In the genomic region with DNA sequence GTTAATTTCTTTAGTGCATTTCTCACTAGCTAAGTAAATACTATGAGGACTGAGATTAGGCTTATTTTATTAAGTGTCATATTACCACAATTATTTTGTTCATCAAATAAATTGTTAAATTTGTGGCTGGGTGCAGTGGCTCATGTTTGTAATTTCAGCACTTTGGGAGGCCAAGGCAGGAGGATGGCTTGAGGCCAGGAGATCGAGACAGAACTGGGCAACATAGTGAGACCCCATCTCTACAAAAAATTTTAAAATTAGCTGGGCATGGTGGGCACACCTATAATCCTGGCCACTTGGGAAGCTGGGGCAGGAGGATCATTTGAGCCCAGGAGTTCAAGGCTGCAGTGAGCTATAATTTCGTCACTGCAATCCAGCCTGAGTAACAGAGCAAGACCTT, we compare ENCODE assay signal across 16 cellular contexts. TPM values are rescaled to one million over a fixed set of nuclear protein-coding genes. Genes with fewer than 3 reads are reported as not detected.
A peak's percentile ranks its signal among the peaks of the same experiment; 100 is the strongest.
DNase-seq lines count a peak whose midpoint lies in the region; ATAC-seq, FAIRE-seq and TF ChIP-seq lines count a peak whose summit lies in the region.
"Had no signal": no experiment of that assay in that cellular context is flagged by ENCODE, and none has a peak within 500 bp of the region (broad histone marks: within the 10 kb centered on the region; RNA-seq: fewer than 3 reads in every experiment).

No MANE protein-coding gene starts in this region.

- peaks cover 65% of the 10 kb centered on the region for H3K4me1 ChIP-seq in HepG2 (ENCODE audit: insufficient read depth, low read length)
- H3K4me1 ChIP-seq in right lobe of liver = peaks cover 0 to 63% (median 34%) of the 10 kb centered on the region in 4 donors
- peaks cover 0 to 9% of the 10 kb centered on the region in 2 experiments; a peak in 3 of 5 replicates for H3K4me1 ChIP-seq in K562 (replicated peaks in 1 of 2; ENCODE audit: control insufficient read depth in 2 of 2, insufficient read depth in 2 of 2, low read length in 2 of 2)
- no peaks in the 10 kb centered on the region for H3K4me1 ChIP-seq in CD8-positive, alpha-beta T cell (ENCODE audit: insufficient read depth, low read length)

- no peak overlapping the region for H3K4me3 Mint-ChIP-seq in nephron progenitor cell
- no peak overlapping the region for H3K4me3 Mint-ChIP-seq in CD8-positive, alpha-beta T cell
- H3K4me3 Mint-ChIP-seq: IgD-negative memory B cell had no signal

- no peak for TF ChIP-seq CTCF in HepG2 (CRISPR knock-in tag; IDR thresholded peaks at IDR 0.05)
- TF ChIP-seq CTCF in right lobe of liver (IDR thresholded peaks at IDR 0.05) = no peak
- TF ChIP-seq CTCF in K562 (IDR thresholded peaks at IDR 0.05 in 2 of 3, conservative IDR thresholded peaks at IDR 0.05 in 1 of 3; ENCODE audit: insufficient read depth in 2 of 3, low read depth in 1 of 3, low read length in 3 of 3) = no peak
- no peak for TF ChIP-seq CTCF in nephron progenitor cell (IDR thresholded peaks at IDR 0.05)
- no peak for TF ChIP-seq CTCF in CD8-positive, alpha-beta T cell (IDR thresholded peaks at IDR 0.05)

- H3K36me3 ChIP-seq in HepG2 (replicated peaks in 1 of 2; ENCODE audit: control insufficient read depth in 1 of 2, insufficient read depth in 2 of 2, low read length in 2 of 2) (peaks cover 1 to 40% of the 10 kb centered on the region in 2 experiments; a peak in 4 of 5 replicates), right lobe of liver (peaks cover 0 to 43% (median 13%) of the 10 kb centered on the region in 4 donors), K562 (ENCODE audit: control insufficient read depth, insufficient read depth, low read length) (peaks cover 39% of the 10 kb centered on the region; the same call in 2 of the 3 replicates)
- no peaks in the 10 kb centered on the region for H3K36me3 ChIP-seq in CD8-positive, alpha-beta T cell (ENCODE audit: insufficient read depth, low read length)

- H3K4me3 ChIP-seq in HepG2 (replicated peaks in 1 of 3; ENCODE audit: insufficient read depth in 1 of 3, low read depth in 2 of 3, low read length in 3 of 3) (no peak overlapping the region), right lobe of liver (no peak overlapping the region), K562 (no peak overlapping the region)
- no peak overlapping the region for H3K4me3 ChIP-seq in CD8-positive, alpha-beta T cell (ENCODE audit: low read depth, low read length)
- H3K4me3 ChIP-seq: BLaER1 treated with 17β-estradiol and CSF1 and Interleukin-3, amounts not matched to agents 10 nM and 100 nM; HAP-1 had no signal

- H3K79me2 ChIP-seq in HepG2 (ENCODE audit: insufficient read depth, low read length) = peaks cover 84% of the 10 kb centered on the region
- peaks cover 24% of the 10 kb centered on the region; the same call in 2 of the 3 replicates for H3K79me2 ChIP-seq in K562 (ENCODE audit: control insufficient read depth, insufficient read depth, low read length)

- CTCF ChIA-PET in HepG2 (lab: Yijun Ruan, JAX; ENCODE audit: low intra/inter-chr PET ratio, low total read pairs) = no interaction called here
- CTCF ChIA-PET in K562 (lab: Yijun Ruan, JAX; ENCODE audit: low intra/inter-chr PET ratio) = no interaction called here
- CTCF ChIA-PET in CD8-positive, alpha-beta T cell (lab: Charles Lee) = interaction anchor here (1.3 kb wide), 1 partner anchor 9 kb away, joined by 3 read pairs; no protein-coding TSS in a partner anchor

- DNase-seq in HepG2 (ENCODE audit: low spot score) = no peak
- no peak for DNase-seq in right lobe of liver
- no peak for DNase-seq in K562 (ENCODE audit: extremely low read depth in 1 of 4, low spot score in 3 of 4)
- no peak for DNase-seq in nephron progenitor cell
- no peak for DNase-seq in CD8-positive, alpha-beta T cell
- DNase-seq in NCI-H774 (lab: John Stamatoyannopoulos, UW) = no peak
- DNase-seq: ACHN; Calu3; CD4-positive, CD25-positive, alpha-beta regulatory T cell; DMS 273 treated with DMSO at 0.1 percent for 48 hours; GOT3 had no signal

- H2AFZ ChIP-seq in HepG2 (ENCODE audit: low read length) (no peak overlapping the region), K562 (ENCODE audit: low read depth, low read length) (no peak overlapping the region)

- H3K27me3 Mint-ChIP-seq in nephron progenitor cell (ENCODE audit: low read depth, poor library complexity) = no peaks in the 10 kb centered on the region
- no peaks in the 10 kb centered on the region for H3K27me3 Mint-ChIP-seq in CD8-positive, alpha-beta T cell (ENCODE audit: low read depth)
- H3K27me3 Mint-ChIP-seq: CD4-positive, CD25-positive, alpha-beta regulatory T cell; IgD-negative memory B cell had no signal

- TF ChIP-seq EP300 in HepG2 (IDR thresholded peaks at IDR 0.05; ENCODE audit: low read depth in 2 of 2, low read length in 2 of 2) (no peak), HepG2 (CRISPR knock-in tag; IDR thresholded peaks at IDR 0.05; ENCODE audit: borderline replicate concordance) (no peak), K562 (IDR thresholded peaks at IDR 0.05; ENCODE audit: low read length) (no peak)

- no peak for TF ChIP-seq RAD21 in HepG2 (CRISPR knock-in tag; IDR thresholded peaks at IDR 0.05)
- no peak for TF ChIP-seq RAD21 in K562 (CRISPR knock-in tag; conservative IDR thresholded peaks at IDR 0.05 in 1 of 2, IDR thresholded peaks at IDR 0.05 in 1 of 2)

- no peaks in the 10 kb centered on the region for H3K27me3 ChIP-seq in HepG2 (ENCODE audit: control insufficient read depth in 1 of 2, insufficient read depth in 2 of 2, low read length in 2 of 2)
- H3K27me3 ChIP-seq in right lobe of liver = no peaks in the 10 kb centered on the region
- H3K27me3 ChIP-seq in K562 (ENCODE audit: control insufficient read depth in 2 of 2, insufficient read depth in 2 of 2, low read length in 2 of 2) = no peaks in the 10 kb centered on the region
- H3K27me3 ChIP-seq in CD8-positive, alpha-beta T cell (ENCODE audit: insufficient read depth, low read length) = no peaks in the 10 kb centered on the region
- H3K27me3 ChIP-seq: BLaER1 treated with 17β-estradiol and CSF1 and Interleukin-3, amounts not matched to agents 10 nM and 100 nM had no signal

- peaks cover 34% of the 10 kb centered on the region for H3K36me3 Mint-ChIP-seq in nephron progenitor cell (ENCODE audit: low read depth)
- H3K36me3 Mint-ChIP-seq in CD8-positive, alpha-beta T cell = peaks cover 47% of the 10 kb centered on the region

- no peak overlapping the region for H3K9ac ChIP-seq in HepG2 (ENCODE audit: insufficient read depth, low read depth, low read length)
- H3K9ac ChIP-seq in K562 (ENCODE audit: insufficient read depth in 1 of 2, low read depth in 2 of 2, low read length in 2 of 2) = no peak overlapping the region
- H3K9ac ChIP-seq: BLaER1 treated with 17β-estradiol and CSF1 and Interleukin-3, amounts not matched to agents 10 nM and 100 nM had no signal

- H4K20me1 ChIP-seq in HepG2 (ENCODE audit: insufficient read depth, low read length) = peaks cover 33% of the 10 kb centered on the region
- H4K20me1 ChIP-seq in K562 (replicated peaks; ENCODE audit: control insufficient read depth, insufficient read depth, low read length) = peaks cover 19% of the 10 kb centered on the region; the same call in 1 of the 2 replicates

- H3K27ac ChIP-seq in HepG2 (ENCODE audit: extremely low read length, insufficient read depth, low read length) (no peak overlapping the region), right lobe of liver (peak overlapping the region in 1 of 3 donors; percentile 79), K562 (ENCODE audit: extremely low read depth, low read depth, low read length) (no peak overlapping the region)
- no peak overlapping the region for H3K27ac ChIP-seq in CD8-positive, alpha-beta T cell (ENCODE audit: low read depth, low read length)
- H3K27ac ChIP-seq: BLaER1 treated with 17β-estradiol and CSF1 and Interleukin-3, amounts not matched to agents 10 nM and 100 nM had no signal

- BruUV-seq in HepG2 (replicated peaks; lab: Mats Ljungman, UMichigan) = no TSS peak
- BruUV-seq in K562 (replicated peaks; lab: Mats Ljungman, UMichigan) = no TSS peak

- H3K4me2 ChIP-seq in HepG2 (ENCODE audit: low read depth, low read length) = no peak overlapping the region
- H3K4me2 ChIP-seq in K562 (ENCODE audit: insufficient read depth, low read length) = no peak overlapping the region

- intact Hi-C loops in HepG2 (cut with micrococcal nuclease; ENCODE audit: unreplicated experiment) = no loop called here
- intact Hi-C loops in right lobe of liver (cut with DNase I) = no loop called here
- intact Hi-C loops in K562 (cut with micrococcal nuclease) = no loop called here
- intact Hi-C loops in CD8-positive, alpha-beta T cell (cut with DNase I, micrococcal nuclease) = no loop called here

- in situ Hi-C loops in HepG2 (cut with HindIII; ENCODE audit: extremely low pct_ligation_motif_present, low pct_unique_long_range_greater_than_20kb) (no loop called here), K562 (cut with MboI) (no loop called here)

- peaks cover 10% of the 10 kb centered on the region for H3K4me1 Mint-ChIP-seq in nephron progenitor cell
- peaks cover 35% of the 10 kb centered on the region for H3K4me1 Mint-ChIP-seq in CD8-positive, alpha-beta T cell (ENCODE audit: low read depth)

- ATAC-seq in HepG2 (no peak), right lobe of liver (no peak), K562 (no peak), HG03565 (IDR thresholded peaks at IDR 0.05; ENCODE audit: unreplicated experiment) (no peak)
- no peak for ATAC-seq in CD8-positive, alpha-beta T cell

- peak overlapping the region; percentile 92 for H3K27ac Mint-ChIP-seq in nephron progenitor cell
- H3K27ac Mint-ChIP-seq in CD8-positive, alpha-beta T cell = no peak overlapping the region
- H3K27ac Mint-ChIP-seq: IgD-negative memory B cell had no signal

- FAIRE-seq in HepG2 (lab: Jason Lieb, UNC) (no peak), K562 (lab: Jason Lieb, UNC) (no peak)
- FAIRE-seq: GM12891 had no signal

- TF ChIP-seq POLR2A in HepG2 (IDR thresholded peaks at IDR 0.05; ENCODE audit: insufficient read depth in 1 of 2, low read depth in 2 of 2, low read length in 2 of 2) (no peak), right lobe of liver (IDR thresholded peaks at IDR 0.05) (no peak), K562 (conservative IDR thresholded peaks at IDR 0.05) (no peak)

- 75% methylated on average over 2 of the region's 2 CpGs for WGBS in HepG2 (ENCODE audit: low lambda C conversion rate)
- 67% methylated on average over 2 of the region's 2 CpGs for WGBS in right lobe of liver (ENCODE audit: insufficient coverage, low coverage, low lambda C conversion rate, missing lambda C conversion rate)
- WGBS in K562 (ENCODE audit: insufficient coverage, low coverage, missing lambda C conversion rate) = 75% methylated on average over 2 of the region's 2 CpGs

- H3K9me3 ChIP-seq in HepG2 (ENCODE audit: low read length) (no peaks in the 10 kb centered on the region), right lobe of liver (no peaks in the 10 kb centered on the region), K562 (replicated peaks; ENCODE audit: control insufficient read depth, insufficient read depth, low read depth, low read length) (no peaks in the 10 kb centered on the region)
- no peaks in the 10 kb centered on the region for H3K9me3 ChIP-seq in CD8-positive, alpha-beta T cell (ENCODE audit: low read length)
- H3K9me3 ChIP-seq: BLaER1 treated with 17β-estradiol and CSF1 and Interleukin-3, amounts not matched to agents 10 nM and 100 nM; HAP-1 had no signal

- no peaks in the 10 kb centered on the region for H3K9me3 Mint-ChIP-seq in nephron progenitor cell
- H3K9me3 Mint-ChIP-seq in CD8-positive, alpha-beta T cell = no peaks in the 10 kb centered on the region
- H3K9me3 Mint-ChIP-seq: CD4-positive, CD25-positive, alpha-beta regulatory T cell; IgD-negative memory B cell had no signal

- H3K9me1 ChIP-seq in K562 (ENCODE audit: control insufficient read depth, insufficient read depth, low read length) = no peaks in the 10 kb centered on the region

- POLR2A ChIA-PET in HepG2 (lab: Yijun Ruan, JAX) = no interaction called here
- POLR2A ChIA-PET in K562 (lab: Yijun Ruan, JAX) = no interaction called here
- POLR2A ChIA-PET in CD8-positive, alpha-beta T cell (lab: Charles Lee) = no interaction called here

RNA-seq across cellular contexts. Expression of a gene that starts 6.8 kb away (rescaled TPM):
- 51.1 and 78.6 TPM in 2 replicates for total RNA-seq in HepG2 (2016; rRNA removed; fragmentation: Illumina TruSeq; extraction: Trizol)
- 3.7 and 5.0 TPM in 2 replicates for total RNA-seq in HepG2 (2016; cell fraction: cytosol; rRNA removed; fragmentation: Illumina TruSeq; extraction: Trizol; ENCODE audit: low read depth)
- 48.9 and 73.2 TPM in 2 replicates for total RNA-seq in HepG2 (2016; cell fraction: insoluble cytoplasmic fraction; rRNA removed; fragmentation: Illumina TruSeq; extraction: Trizol)
- 14.9 and 16.7 TPM in 2 replicates for total RNA-seq in HepG2 (2016; cell fraction: membrane; rRNA removed; fragmentation: Illumina TruSeq; extraction: Trizol)
- total RNA-seq in HepG2 (2016; cell fraction: nucleus; rRNA removed; fragmentation: Illumina TruSeq; extraction: Trizol) = 63.1 and 69.1 TPM in 2 replicates
- polyA plus RNA-seq in HepG2 (2011; rRNA removed) = 21.6 and 30.0 TPM in 2 replicates
- polyA plus RNA-seq in HepG2 (2011; cell fraction: cytosol; rRNA removed) = 16.7 and 20.5 TPM in 2 replicates
- 34.6 and 53.4 TPM in 2 replicates for polyA plus RNA-seq in HepG2 (2011; cell fraction: nucleus; rRNA removed)
- 19.7 and 29.9 TPM in 2 replicates for polyA plus RNA-seq in HepG2 (2012)
- 2.3 and 2.5 TPM in 2 replicates for polyA plus RNA-seq in HepG2 (2016; cell fraction: cytosol; fragmentation: Illumina TruSeq; extraction: Trizol; ENCODE audit: low read depth)
- 64.1 and 66.0 TPM in 2 replicates for polyA plus RNA-seq in HepG2 (2016; cell fraction: insoluble cytoplasmic fraction; fragmentation: Illumina TruSeq; extraction: Trizol; ENCODE audit: low read depth)
- 5.7 and 8.1 TPM in 2 replicates for polyA plus RNA-seq in HepG2 (2016; cell fraction: membrane; fragmentation: Illumina TruSeq; extraction: Trizol; ENCODE audit: low read depth)
- polyA plus RNA-seq in HepG2 (2016; cell fraction: nucleus; fragmentation: Illumina TruSeq; extraction: Trizol; ENCODE audit: insufficient read depth, low read depth) = 37.6 and 38.9 TPM in 2 replicates
- polyA minus RNA-seq in HepG2 (2011; rRNA and poly(A)+ RNA removed; ENCODE audit: low replicate concordance) = 11.6 and 45.4 TPM in 2 replicates
- polyA minus RNA-seq in HepG2 (2011; cell fraction: cytosol; rRNA and poly(A)+ RNA removed) = 32.8 and 36.6 TPM in 2 replicates
- 99.5 and 125 TPM in 2 replicates for polyA minus RNA-seq in HepG2 (2011; cell fraction: nucleus; rRNA and poly(A)+ RNA removed)
- total RNA-seq in right lobe of liver = 10 to 100 TPM; 52.2 to 80.1 (median 69.2) TPM
- total RNA-seq in K562 (2011; cell fraction: chromatin; rRNA removed; ENCODE audit: low replicate concordance) = 81.0 and 127 TPM in 2 replicates
- total RNA-seq in K562 (2011; cell fraction: nucleolus; rRNA removed) = 24.8 and 40.4 TPM in 2 replicates
- 67.7 and 90.5 TPM in 2 replicates for total RNA-seq in K562 (2011; cell fraction: nucleoplasm; rRNA removed)
- total RNA-seq in K562 (2014; rRNA removed) = 8.1 and 10.4 TPM in 2 replicates
- 15.0 and 16.5 TPM in 2 replicates for total RNA-seq in K562 (2014; rRNA removed; fragmentation: Illumina TruSeq; extraction: Trizol)
- total RNA-seq in K562 (2015; rRNA removed; fragmentation: Illumina TruSeq; extraction: Trizol) = 11.3 and 12.1 TPM in 2 replicates
- 20.0 and 20.1 TPM in 2 replicates for total RNA-seq in K562 (2021)
- polyA plus RNA-seq in K562 (2011; rRNA removed) = 22.5 and 37.3 TPM in 2 replicates
- polyA plus RNA-seq in K562 (2011; cell fraction: cytosol; rRNA removed) = 12.3 and 36.0 TPM in 2 replicates
- polyA plus RNA-seq in K562 (2011; cell fraction: nucleus; rRNA removed) = 44.1 and 66.0 TPM in 2 replicates
- 13.2 and 34.7 TPM in 2 replicates for polyA plus RNA-seq in K562 (2012)
- 16.8 and 19.6 TPM in 2 replicates for polyA plus RNA-seq in K562 (2014; fragmentation: Illumina TruSeq; extraction: Trizol)
- 1 to 10 TPM; 7.1 to 8.1 TPM for polyA plus RNA-seq in K562 (2014; fragmentation: Nextera tagmentation; extraction: Ambion mirVana)
- 9.0 and 10.5 TPM in 2 replicates for polyA plus RNA-seq in K562 (2014; rRNA removed)
- 34.8 and 79.8 TPM in 2 replicates for polyA minus RNA-seq in K562 (2011; rRNA and poly(A)+ RNA removed)
- 17.4 and 37.8 TPM in 2 replicates for polyA minus RNA-seq in K562 (2011; cell fraction: cytosol; rRNA and poly(A)+ RNA removed)
- polyA minus RNA-seq in K562 (2011; cell fraction: nucleus; rRNA and poly(A)+ RNA removed) = 39.9 and 102 TPM in 2 replicates
- total RNA-seq in CD8-positive, alpha-beta T cell = 10 to 100 TPM; 16.7 to 17.2 TPM

RNA-seq across cellular contexts. Expression of a gene that starts 59.5 kb away (rescaled TPM):
- total RNA-seq in HepG2 (2016; rRNA removed; fragmentation: Illumina TruSeq; extraction: Trizol) (0.04 TPM in 1 of 2 replicates, not detected in the other), right lobe of liver (10 to 100 TPM in 2 of 6 experiments, 1 to 10 TPM in 4; 2.7 to 11.2 (median 8.2) TPM), K562 (2014; rRNA removed) (not detected in 2 replicates), K562 (2014; rRNA removed; fragmentation: Illumina TruSeq; extraction: Trizol) (not detected in 2 replicates), K562 (2015; rRNA removed; fragmentation: Illumina TruSeq; extraction: Trizol) (0.04 TPM in 1 of 2 replicates, not detected in the other), K562 (2021) (0.13 and 0.18 TPM in 2 replicates)
- not detected in 2 replicates for total RNA-seq in HepG2 (2016; cell fraction: cytosol; rRNA removed; fragmentation: Illumina TruSeq; extraction: Trizol; ENCODE audit: low read depth)
- not detected in 2 replicates for total RNA-seq in HepG2 (2016; cell fraction: insoluble cytoplasmic fraction; rRNA removed; fragmentation: Illumina TruSeq; extraction: Trizol)
- 0.03 TPM in 1 of 2 replicates, not detected in the other for total RNA-seq in HepG2 (2016; cell fraction: membrane; rRNA removed; fragmentation: Illumina TruSeq; extraction: Trizol)
- total RNA-seq in HepG2 (2016; cell fraction: nucleus; rRNA removed; fragmentation: Illumina TruSeq; extraction: Trizol) = 0.06 TPM in 1 of 2 replicates, not detected in the other
- polyA plus RNA-seq in HepG2 (2011; rRNA removed) (0.01 TPM in 1 of 2 replicates, not detected in the other), K562 (2011; rRNA removed) (not detected in 2 replicates), K562 (2014; fragmentation: Illumina TruSeq; extraction: Trizol) (0.03 TPM in 1 of 2 replicates, not detected in the other), K562 (2014; fragmentation: Nextera tagmentation; extraction: Ambion mirVana) (not detected), K562 (2014; rRNA removed) (not detected in 2 replicates)
- 0.01 TPM in 1 of 2 replicates, not detected in the other for polyA plus RNA-seq in HepG2 (2011; cell fraction: cytosol; rRNA removed)
- not detected in 2 replicates for polyA plus RNA-seq in HepG2 (2011; cell fraction: nucleus; rRNA removed)
- 0.04 TPM in 2 replicates for polyA plus RNA-seq in HepG2 (2012)
- polyA plus RNA-seq in HepG2 (2016; cell fraction: cytosol; fragmentation: Illumina TruSeq; extraction: Trizol; ENCODE audit: low read depth) = 0.03 TPM in 1 of 2 replicates, not detected in the other
- not detected in 2 replicates for polyA plus RNA-seq in HepG2 (2016; cell fraction: insoluble cytoplasmic fraction; fragmentation: Illumina TruSeq; extraction: Trizol; ENCODE audit: low read depth)
- not detected in 2 replicates for polyA plus RNA-seq in HepG2 (2016; cell fraction: membrane; fragmentation: Illumina TruSeq; extraction: Trizol; ENCODE audit: low read depth)
- 0.15 TPM in 2 replicates for polyA plus RNA-seq in HepG2 (2016; cell fraction: nucleus; fragmentation: Illumina TruSeq; extraction: Trizol; ENCODE audit: insufficient read depth, low read depth)
- 0.63 TPM in 1 of 2 replicates, not detected in the other for polyA minus RNA-seq in HepG2 (2011; rRNA and poly(A)+ RNA removed; ENCODE audit: low replicate concordance)
- polyA minus RNA-seq in HepG2 (2011; cell fraction: cytosol; rRNA and poly(A)+ RNA removed) = not detected in 2 replicates
- 0.12 TPM in 1 of 2 replicates, not detected in the other for polyA minus RNA-seq in HepG2 (2011; cell fraction: nucleus; rRNA and poly(A)+ RNA removed)
- not detected in 2 replicates for total RNA-seq in K562 (2011; cell fraction: chromatin; rRNA removed; ENCODE audit: low replicate concordance)
- not detected in 2 replicates for total RNA-seq in K562 (2011; cell fraction: nucleolus; rRNA removed)
- not detected in 2 replicates for total RNA-seq in K562 (2011; cell fraction: nucleoplasm; rRNA removed)
- polyA plus RNA-seq in K562 (2011; cell fraction: cytosol; rRNA removed) = not detected in 2 replicates
- polyA plus RNA-seq in K562 (2011; cell fraction: nucleus; rRNA removed) = not detected in 2 replicates
- 0.03 TPM in 2 replicates for polyA plus RNA-seq in K562 (2012)
- polyA minus RNA-seq in K562 (2011; rRNA and poly(A)+ RNA removed) = not detected in 2 replicates
- polyA minus RNA-seq in K562 (2011; cell fraction: cytosol; rRNA and poly(A)+ RNA removed) = not detected in 2 replicates
- not detected in 2 replicates for polyA minus RNA-seq in K562 (2011; cell fraction: nucleus; rRNA and poly(A)+ RNA removed)
- under 1 TPM; 0.24 to 0.25 TPM for total RNA-seq in CD8-positive, alpha-beta T cell
- polyA plus RNA-seq: IgD-negative memory B cell had no signal
